In the genomic region with DNA sequence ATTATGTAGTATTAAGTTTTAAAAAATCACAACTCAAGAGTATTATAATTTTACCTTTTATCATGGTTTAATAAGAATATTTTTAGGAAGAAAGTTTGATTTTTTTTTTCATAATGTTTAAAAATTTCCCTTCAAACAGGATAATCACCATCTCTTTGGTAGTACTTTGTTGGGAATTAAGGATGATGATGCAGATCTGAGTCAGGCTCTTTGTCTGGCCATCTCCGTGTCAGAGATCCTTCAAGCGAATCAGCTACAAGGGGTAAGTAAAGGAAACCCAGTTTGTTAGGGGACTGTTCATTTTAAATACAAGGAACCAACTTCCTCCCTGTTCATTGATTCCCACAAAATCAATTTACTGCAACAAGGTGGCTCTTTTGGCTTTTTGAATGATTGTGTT, we compare ENCODE assay signal across 21 cellular contexts. TPM values are rescaled to one million over a fixed set of nuclear protein-coding genes. Genes with fewer than 3 reads are reported as not detected.
DNase-seq lines count a peak whose midpoint lies in the region; ATAC-seq, FAIRE-seq and TF ChIP-seq lines count a peak whose summit lies in the region.
"Had no signal": no experiment of that assay in that cellular context is flagged by ENCODE, and none has a peak within 500 bp of the region (broad histone marks: within the 10 kb centered on the region; RNA-seq: fewer than 3 reads in every experiment).

No MANE protein-coding gene starts in this region.

- DNase-seq in GM12891 (ENCODE audit: insufficient read length, low spot score): no peak
- DNase-seq in RPMI7951 (ENCODE audit: low read depth): peak; percentile 36
- DNase-seq in fibroblast of peridontal ligament (ENCODE audit: extremely low read depth): peak; percentile 26
- DNase-seq in activated T-helper 2 cell treated with anti-CD3 and anti-CD28 coated beads, Interferon-gamma antibody, Interleukin-2, Interleukin-4, amounts not matched to agents 10 μg/mL and 5 μg/mL and 100 μg/mL, durations not matched to agents 14 hours and 24 hours and 36 hours (ENCODE audit: low spot score): no peak
- no peak for DNase-seq in ureter (ENCODE audit: low spot score)
- DNase-seq: adrenal gland; DMS79; MV-4-11; naive thymus-derived CD4-positive, alpha-beta T cell; NCI-H2029 treated with DMSO at 0.1 percent for 48 hours; NCI-H510A treated with DMSO at 0.1 percent for 48 hours; SJCRH30; stimulated activated CD4-positive, alpha-beta T cell treated with anti-CD3 and anti-CD28 coated beads, Interleukin-12 subunit alpha, Interleukin-12 subunit beta, amount 100 ng/mL, for 4 hours; thyroid gland had no signal

- peak; percentile 23 for FAIRE-seq in GM12891 (lab: Jason Lieb, UNC)

- no peak for ATAC-seq in HG03460 (IDR thresholded peaks at IDR 0.05; ENCODE audit: unreplicated experiment)
- no peak for ATAC-seq in GM18858 (IDR thresholded peaks at IDR 0.05; ENCODE audit: unreplicated experiment)
- ATAC-seq: activated CD4-positive, CD25-positive, alpha-beta regulatory T cell treated with anti-CD3 and anti-CD28 coated beads, Interleukin-2, amount 50 U/mL, for 24 hours; naive thymus-derived CD4-positive, alpha-beta T cell; stimulated activated effector memory CD8-positive, alpha-beta T cell treated with anti-CD3 and anti-CD28 coated beads, Interleukin-12 subunit alpha, Interleukin-12 subunit beta, amount 100 ng/mL, for 72 hours had no signal

- TF ChIP-seq POLR2A in GM12891 (IDR thresholded peaks at IDR 0.05; ENCODE audit: low read depth, low read length): no peak

- peaks cover 33% of the 10 kb centered on the region for H3K36me3 Mint-ChIP-seq in activated T-helper 2 cell treated with anti-CD3 and anti-CD28 coated beads, Interferon-gamma antibody, Interleukin-2, Interleukin-4, amounts not matched to agents 10 μg/mL and 5 μg/mL and 100 μg/mL, durations not matched to agents 14 hours and 24 hours and 36 hours (ENCODE audit: low read depth)

- no peaks in the 10 kb centered on the region for H3K4me1 Mint-ChIP-seq in activated T-helper 2 cell treated with anti-CD3 and anti-CD28 coated beads, Interferon-gamma antibody, Interleukin-2, Interleukin-4, amounts not matched to agents 10 μg/mL and 5 μg/mL and 100 μg/mL, durations not matched to agents 14 hours and 24 hours and 36 hours (ENCODE audit: low read depth)
- H3K4me1 Mint-ChIP-seq: CD14-positive monocyte; IgD-negative memory B cell; naive thymus-derived CD4-positive, alpha-beta T cell; stimulated activated effector memory CD8-positive, alpha-beta T cell treated with anti-CD3 and anti-CD28 coated beads, Interleukin-12 subunit alpha, Interleukin-12 subunit beta, amount 100 ng/mL, for 72 hours had no signal

- intact Hi-C loops in activated T-helper 2 cell treated with anti-CD3 and anti-CD28 coated beads, Interferon-gamma antibody, Interleukin-2, Interleukin-4, amounts not matched to agents 10 μg/mL and 5 μg/mL and 100 μg/mL, durations not matched to agents 14 hours and 24 hours and 36 hours (cut with micrococcal nuclease): no loop called here

- H3K4me3 Mint-ChIP-seq in activated T-helper 2 cell treated with anti-CD3 and anti-CD28 coated beads, Interferon-gamma antibody, Interleukin-2, Interleukin-4, amounts not matched to agents 10 μg/mL and 5 μg/mL and 100 μg/mL, durations not matched to agents 14 hours and 24 hours and 36 hours (ENCODE audit: low read depth): no peak overlapping the region
- H3K4me3 Mint-ChIP-seq: CD14-positive monocyte; IgD-negative memory B cell; naive thymus-derived CD4-positive, alpha-beta T cell; stimulated activated effector memory CD8-positive, alpha-beta T cell treated with anti-CD3 and anti-CD28 coated beads, Interleukin-12 subunit alpha, Interleukin-12 subunit beta, amount 100 ng/mL, for 72 hours had no signal

- no peaks in the 10 kb centered on the region for H3K9me3 Mint-ChIP-seq in activated T-helper 2 cell treated with anti-CD3 and anti-CD28 coated beads, Interferon-gamma antibody, Interleukin-2, Interleukin-4, amounts not matched to agents 10 μg/mL and 5 μg/mL and 100 μg/mL, durations not matched to agents 14 hours and 24 hours and 36 hours
- H3K9me3 Mint-ChIP-seq: CD14-positive monocyte; IgD-negative memory B cell; naive thymus-derived CD4-positive, alpha-beta T cell; stimulated activated effector memory CD8-positive, alpha-beta T cell treated with anti-CD3 and anti-CD28 coated beads, Interleukin-12 subunit alpha, Interleukin-12 subunit beta, amount 100 ng/mL, for 72 hours had no signal

- no peak overlapping the region for H3K27ac Mint-ChIP-seq in activated T-helper 2 cell treated with anti-CD3 and anti-CD28 coated beads, Interferon-gamma antibody, Interleukin-2, Interleukin-4, amounts not matched to agents 10 μg/mL and 5 μg/mL and 100 μg/mL, durations not matched to agents 14 hours and 24 hours and 36 hours
- H3K27ac Mint-ChIP-seq: CD14-positive monocyte; IgD-negative memory B cell; naive thymus-derived CD4-positive, alpha-beta T cell had no signal

- no peaks in the 10 kb centered on the region for H3K27me3 Mint-ChIP-seq in activated T-helper 2 cell treated with anti-CD3 and anti-CD28 coated beads, Interferon-gamma antibody, Interleukin-2, Interleukin-4, amounts not matched to agents 10 μg/mL and 5 μg/mL and 100 μg/mL, durations not matched to agents 14 hours and 24 hours and 36 hours (ENCODE audit: low read depth)
- H3K27me3 Mint-ChIP-seq: IgD-negative memory B cell; naive thymus-derived CD4-positive, alpha-beta T cell; progenitor cell of endocrine pancreas had no signal

TF ChIP-seq in GM12891, 5 proteins besides CTCF, POLR2A, EP300 and RAD21:
- TF ChIP-seq POLR2AphosphoS5 (IDR thresholded peaks at IDR 0.05; ENCODE audit: low read depth, low read length) (no peak), SPI1 (IDR thresholded peaks at IDR 0.05; ENCODE audit: low read depth, low read length) (no peak), TAF1 (IDR thresholded peaks at IDR 0.05; ENCODE audit: low read depth, low read length) (no peak), PAX5 (IDR thresholded peaks at IDR 0.05; ENCODE audit: insufficient read depth, low read length, severe bottlenecking) (no peak), POU2F2 (IDR thresholded peaks at IDR 0.05; ENCODE audit: low read depth, low read length) (no peak)

RNA-seq across cellular contexts. Expression of a gene that starts 36.8 kb away (rescaled TPM):
- polyA plus RNA-seq in GM12891 (2012; ENCODE audit: low read depth, missing spikeins): 87.6 TPM
- total RNA-seq in RPMI7951 (2014; rRNA removed; shearing (Covaris generic)): 31.0 and 32.3 TPM in 2 replicates
- total RNA-seq in activated T-helper 2 cell treated with anti-CD3 and anti-CD28 coated beads, Interferon-gamma antibody, Interleukin-2, Interleukin-4, amounts not matched to agents 10 μg/mL and 5 μg/mL and 100 μg/mL, durations not matched to agents 14 hours and 24 hours and 36 hours: 73.0 and 73.7 TPM in 2 replicates
- 64.2 TPM for total RNA-seq in ureter

RNA-seq across cellular contexts. Expression of a gene that starts 37.0 kb away (rescaled TPM):
- 4.6 TPM for polyA plus RNA-seq in GM12891 (2012; ENCODE audit: low read depth, missing spikeins)
- total RNA-seq in RPMI7951 (2014; rRNA removed; shearing (Covaris generic)): 68.0 and 75.2 TPM in 2 replicates
- 18.6 and 18.7 TPM in 2 replicates for total RNA-seq in activated T-helper 2 cell treated with anti-CD3 and anti-CD28 coated beads, Interferon-gamma antibody, Interleukin-2, Interleukin-4, amounts not matched to agents 10 μg/mL and 5 μg/mL and 100 μg/mL, durations not matched to agents 14 hours and 24 hours and 36 hours
- 44.7 TPM for total RNA-seq in ureter

Comparison
In these comparisons a context has a peak if more than half of its experiments do, and no peak if none do; other contexts are left out.
1. DNase-seq: peak in RPMI7951 (single experiment) and fibroblast of peridontal ligament (single experiment); none in GM12891 (single experiment), activated T-helper 2 cell treated with anti-CD3 and anti-CD28 coated beads, Interferon-gamma antibody, Interleukin-2, Interleukin-4, amounts not matched to agents 10 μg/mL and 5 μg/mL and 100 μg/mL, durations not matched to agents 14 hours and 24 hours and 36 hours (single experiment) and ureter (single experiment).